Comparison of ENCODE assay signal across 8 cellular contexts in genomic region chr16:53220585-53220984, GRCh38.
DNase-seq lines count a peak whose midpoint lies in the region; TF ChIP-seq lines count a peak whose summit lies in the region.

No MANE protein-coding gene starts in this region.

- TF ChIP-seq POLR2A in erythroblast (IDR thresholded peaks at IDR 0.05; ENCODE audit: low read length), result no peak

- H3K36me3 Mint-ChIP-seq in osteocyte (ENCODE audit: unreplicated experiment), result peaks cover 22% of the 10 kb centered on the region

- peaks cover 3% of the 10 kb centered on the region for H3K4me1 Mint-ChIP-seq in osteocyte (ENCODE audit: unreplicated experiment)

- no peak overlapping the region for H3K4me3 Mint-ChIP-seq in osteocyte (ENCODE audit: unreplicated experiment)

- H3K9me3 Mint-ChIP-seq in osteocyte (ENCODE audit: unreplicated experiment), result no peaks in the 10 kb centered on the region

- no peak overlapping the region for H3K27ac Mint-ChIP-seq in osteocyte (ENCODE audit: unreplicated experiment)

- DNase-seq in G401 (ENCODE audit: low spot score) (peak; percentile 30), LNCaP clone FGC (ENCODE audit: low read depth) (no peak), erythroblast (lab: John Stamatoyannopoulos, UW) (peak; percentile 62 to 63), osteocyte (ENCODE audit: extremely low spot score, unreplicated experiment) (no peak), NCI-H226 (no peak), H4 (ENCODE audit: low spot score) (no peak), NCI-H1105 (lab: John Stamatoyannopoulos, UW) (no peak), C1 segment of cervical spinal cord (lab: John Stamatoyannopoulos, UW) (no peak)

- in situ Hi-C loops in G401 (cut with HindIII; ENCODE audit: low sequenced_read_pairs), result no loop called here

- no peak overlapping the region for H3K4me3 ChIP-seq in LNCaP clone FGC (ENCODE audit: low read depth, low read length)

- TF ChIP-seq CTCF in LNCaP clone FGC (IDR thresholded peaks at IDR 0.05; ENCODE audit: control insufficient read depth, extremely low read depth, insufficient read depth) (peak; percentile 8; the same call in 1 of the 2 replicates), osteocyte (IDR thresholded peaks at IDR 0.05) (peak; percentile 41)

- no peaks in the 10 kb centered on the region for H3K27me3 Mint-ChIP-seq in osteocyte (ENCODE audit: unreplicated experiment)

Comparison
In these comparisons a context has a peak if more than half of its experiments do, and no peak if none do; other contexts are left out.
1. DNase-seq: peak in G401 (single experiment) and erythroblast (2 of 2); none in LNCaP clone FGC (single experiment), osteocyte (single experiment), NCI-H226 (single experiment), H4 (single experiment), NCI-H1105 (single experiment) and C1 segment of cervical spinal cord (0 of 14).